ENCODE assay signal across 13 cellular contexts in genomic region chr20:29443819-29444218, GRCh38.
DNase-seq lines count a peak whose midpoint lies in the region; ATAC-seq and TF ChIP-seq lines count a peak whose summit lies in the region.
"Had no signal": no experiment of that assay in that cellular context is flagged by ENCODE, and none has a peak within 500 bp of the region (broad histone marks: within the 10 kb centered on the region; RNA-seq: fewer than 3 reads in every experiment).

No MANE protein-coding gene starts in this region.

- no peaks in the 10 kb centered on the region for H3K36me3 ChIP-seq in Karpas-422 (ENCODE audit: insufficient read depth, low read length)
- no peaks in the 10 kb centered on the region for H3K36me3 ChIP-seq in osteoblast (ENCODE audit: insufficient read depth, low read length)
- H3K36me3 ChIP-seq: breast epithelium, Peyer's patch had no signal

- no peak overlapping the region for H3K27ac ChIP-seq in Karpas-422 (ENCODE audit: low read length)
- no peak overlapping the region for H3K27ac ChIP-seq in osteoblast (ENCODE audit: low read depth, low read length)
- no peak overlapping the region for H3K27ac ChIP-seq in caudate nucleus (ENCODE audit: low read depth, low read length)
- H3K27ac ChIP-seq: breast epithelium had no signal

- no peak for ATAC-seq in activated CD8-positive, alpha-beta T cell treated with anti-CD3 and anti-CD28 coated beads for 36 hours
- ATAC-seq in activated CD8-positive, alpha-beta T cell treated with anti-CD3 and anti-CD28 coated beads, Interleukin-2, amount 10 ng/mL, durations not matched to agents 7 days and 5 days: no peak
- ATAC-seq in GM21576 (IDR thresholded peaks at IDR 0.05; ENCODE audit: unreplicated experiment): peak; percentile 94

- intact Hi-C loops in activated CD8-positive, alpha-beta T cell treated with anti-CD3 and anti-CD28 coated beads for 36 hours (cut with micrococcal nuclease): no loop called here

- no peaks in the 10 kb centered on the region for H3K4me1 Mint-ChIP-seq in activated CD8-positive, alpha-beta T cell treated with anti-CD3 and anti-CD28 coated beads for 36 hours (ENCODE audit: low read depth)
- no peaks in the 10 kb centered on the region for H3K4me1 Mint-ChIP-seq in activated CD8-positive, alpha-beta T cell treated with anti-CD3 and anti-CD28 coated beads, Interleukin-2, amount 10 ng/mL, durations not matched to agents 7 days and 5 days (ENCODE audit: low read depth)
- H3K4me1 Mint-ChIP-seq: IgD-negative memory B cell had no signal

- H3K4me3 ChIP-seq in Karpas-422 (ENCODE audit: low read length): no peak overlapping the region
- H3K4me3 ChIP-seq in osteoblast (ENCODE audit: insufficient read depth, low read length): no peak overlapping the region
- H3K4me3 ChIP-seq: lung had no signal

- H3K4me1 ChIP-seq in Karpas-422 (ENCODE audit: low read length) (no peaks in the 10 kb centered on the region), osteoblast (ENCODE audit: insufficient read depth, low read length) (no peaks in the 10 kb centered on the region)
- H3K4me1 ChIP-seq: breast epithelium, Peyer's patch had no signal

- H3K9me3 Mint-ChIP-seq in activated CD8-positive, alpha-beta T cell treated with anti-CD3 and anti-CD28 coated beads for 36 hours: no peaks in the 10 kb centered on the region
- no peaks in the 10 kb centered on the region for H3K9me3 Mint-ChIP-seq in activated CD8-positive, alpha-beta T cell treated with anti-CD3 and anti-CD28 coated beads, Interleukin-2, amount 10 ng/mL, durations not matched to agents 7 days and 5 days (ENCODE audit: insufficient read depth)
- H3K9me3 Mint-ChIP-seq: IgD-negative memory B cell had no signal

- no peak overlapping the region for H3K4me3 Mint-ChIP-seq in activated CD8-positive, alpha-beta T cell treated with anti-CD3 and anti-CD28 coated beads for 36 hours
- H3K4me3 Mint-ChIP-seq in activated CD8-positive, alpha-beta T cell treated with anti-CD3 and anti-CD28 coated beads, Interleukin-2, amount 10 ng/mL, durations not matched to agents 7 days and 5 days: no peak overlapping the region

- H3K36me3 Mint-ChIP-seq in activated CD8-positive, alpha-beta T cell treated with anti-CD3 and anti-CD28 coated beads for 36 hours (ENCODE audit: low read depth): no peaks in the 10 kb centered on the region
- no peaks in the 10 kb centered on the region for H3K36me3 Mint-ChIP-seq in activated CD8-positive, alpha-beta T cell treated with anti-CD3 and anti-CD28 coated beads, Interleukin-2, amount 10 ng/mL, durations not matched to agents 7 days and 5 days (ENCODE audit: low read depth)
- H3K36me3 Mint-ChIP-seq: IgD-negative memory B cell had no signal

- no peak overlapping the region for H2AFZ ChIP-seq in Karpas-422 (ENCODE audit: low read length)
- no peak overlapping the region for H2AFZ ChIP-seq in osteoblast (ENCODE audit: low read length)

- H3K27ac Mint-ChIP-seq in activated CD8-positive, alpha-beta T cell treated with anti-CD3 and anti-CD28 coated beads for 36 hours: no peak overlapping the region
- no peak overlapping the region for H3K27ac Mint-ChIP-seq in activated CD8-positive, alpha-beta T cell treated with anti-CD3 and anti-CD28 coated beads, Interleukin-2, amount 10 ng/mL, durations not matched to agents 7 days and 5 days
- H3K27ac Mint-ChIP-seq: IgD-negative memory B cell had no signal

- DNase-seq in activated CD8-positive, alpha-beta T cell treated with anti-CD3 and anti-CD28 coated beads for 36 hours: peak; percentile 12
- no peak for DNase-seq in activated CD8-positive, alpha-beta T cell treated with anti-CD3 and anti-CD28 coated beads, Interleukin-2, amount 10 ng/mL, durations not matched to agents 7 days and 5 days
- DNase-seq in Karpas-422 (peak; percentile 46), osteoblast (ENCODE audit: insufficient read length, low spot score, missing footprints) (no peak), caudate nucleus (lab: John Stamatoyannopoulos, UW) (no peak), NCI-H526 (lab: John Stamatoyannopoulos, UW) (no peak), NCI-H446 (lab: John Stamatoyannopoulos, UW) (no peak)
- DNase-seq: Peyer's patch; stimulated activated CD4-positive, alpha-beta T cell treated with anti-CD3 and anti-CD28 coated beads, Interleukin-4, amount 100 ng/mL, for 1 hour had no signal

- POLR2A ChIA-PET in activated CD8-positive, alpha-beta T cell treated with anti-CD3 and anti-CD28 coated beads for 36 hours (lab: Charles Lee): no interaction called here
- POLR2A ChIA-PET in activated CD8-positive, alpha-beta T cell treated with anti-CD3 and anti-CD28 coated beads, Interleukin-2, amount 10 ng/mL, durations not matched to agents 7 days and 5 days (lab: Charles Lee): no interaction called here

- no peak for TF ChIP-seq CTCF in activated CD8-positive, alpha-beta T cell treated with anti-CD3 and anti-CD28 coated beads for 36 hours (IDR thresholded peaks at IDR 0.05)
- no peak for TF ChIP-seq CTCF in osteoblast (IDR thresholded peaks at IDR 0.05; ENCODE audit: extremely low read depth, low read depth, low read length)

- no peak overlapping the region for H3K4me2 ChIP-seq in Karpas-422 (ENCODE audit: low read depth, low read length, poor library complexity, severe bottlenecking)
- H3K4me2 ChIP-seq in osteoblast (ENCODE audit: insufficient read depth, low read length): peak overlapping the region; percentile 74

- H3K79me2 ChIP-seq in Karpas-422 (ENCODE audit: low read length) (no peaks in the 10 kb centered on the region), osteoblast (ENCODE audit: insufficient read depth, low read length) (no peaks in the 10 kb centered on the region)

- no peaks in the 10 kb centered on the region for H3K9me2 ChIP-seq in Karpas-422 (replicated peaks; ENCODE audit: insufficient read depth, low read length)

- H3K27me3 Mint-ChIP-seq in activated CD8-positive, alpha-beta T cell treated with anti-CD3 and anti-CD28 coated beads for 36 hours: no peaks in the 10 kb centered on the region
- H3K27me3 Mint-ChIP-seq in activated CD8-positive, alpha-beta T cell treated with anti-CD3 and anti-CD28 coated beads, Interleukin-2, amount 10 ng/mL, durations not matched to agents 7 days and 5 days (ENCODE audit: low read depth): no peaks in the 10 kb centered on the region
- H3K27me3 Mint-ChIP-seq: IgD-negative memory B cell had no signal

- no peaks in the 10 kb centered on the region for H3K9me3 ChIP-seq in Karpas-422 (ENCODE audit: low read length)
- no peaks in the 10 kb centered on the region for H3K9me3 ChIP-seq in osteoblast (ENCODE audit: low read depth, low read length)
- H3K9me3 ChIP-seq: Peyer's patch had no signal

- no peaks in the 10 kb centered on the region for H4K20me1 ChIP-seq in Karpas-422 (ENCODE audit: insufficient read depth, low read depth, low read length)
- H4K20me1 ChIP-seq in osteoblast (ENCODE audit: insufficient read depth, low read length): no peaks in the 10 kb centered on the region

- H3K27me3 ChIP-seq in Karpas-422 (ENCODE audit: low read length) (no peaks in the 10 kb centered on the region), osteoblast (ENCODE audit: insufficient read depth, low read length) (no peaks in the 10 kb centered on the region)
- H3K27me3 ChIP-seq: Peyer's patch had no signal

- H3K9ac ChIP-seq in Karpas-422 (ENCODE audit: low read length): no peak overlapping the region

- CTCF ChIA-PET in activated CD8-positive, alpha-beta T cell treated with anti-CD3 and anti-CD28 coated beads for 36 hours (lab: Charles Lee): interaction anchor here (1.7 kb wide), 1 partner anchor 29 kb away, joined by 7 read pairs; no protein-coding TSS in a partner anchor
- CTCF ChIA-PET in activated CD8-positive, alpha-beta T cell treated with anti-CD3 and anti-CD28 coated beads, Interleukin-2, amount 10 ng/mL, durations not matched to agents 7 days and 5 days (lab: Charles Lee): no interaction called here

Comparison
In these comparisons a context has a peak if more than half of its experiments do, and no peak if none do; other contexts are left out.
1. DNase-seq: peak in activated CD8-positive, alpha-beta T cell treated with anti-CD3 and anti-CD28 coated beads for 36 hours (single experiment) and Karpas-422 (single experiment); none in activated CD8-positive, alpha-beta T cell treated with anti-CD3 and anti-CD28 coated beads, Interleukin-2, amount 10 ng/mL, durations not matched to agents 7 days and 5 days (single experiment), osteoblast (single experiment), caudate nucleus (0 of 61), NCI-H526 (0 of 2) and NCI-H446 (0 of 2).